In the genomic region with DNA sequence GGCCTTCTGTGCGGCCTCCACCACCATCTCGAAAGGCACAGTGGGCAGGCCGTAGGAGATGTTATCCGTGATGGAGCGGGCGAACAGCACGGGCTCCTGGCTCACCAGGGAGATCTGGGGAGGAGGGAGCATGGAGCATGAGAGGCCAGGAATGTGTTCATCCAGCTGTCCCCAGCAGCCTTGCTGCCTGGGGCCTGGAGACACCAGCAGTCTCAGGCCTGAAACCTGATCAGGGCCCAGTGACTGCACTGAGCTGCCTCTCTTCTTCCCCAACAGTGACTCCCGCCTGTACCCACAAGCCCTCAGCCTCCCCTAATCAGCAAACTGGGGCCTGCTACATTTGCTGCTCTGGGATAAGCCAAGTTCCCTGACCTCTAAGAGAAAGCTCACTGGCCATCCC, we compare ENCODE assay signal across 1 cellular context.
TF ChIP-seq lines count a peak whose summit lies in the region.

No MANE protein-coding gene starts in this region.

TF ChIP-seq in GM12891, 5 proteins besides CTCF, POLR2A, EP300 and RAD21:
- TF ChIP-seq PAX5 (IDR thresholded peaks at IDR 0.05; ENCODE audit: insufficient read depth, low read length, severe bottlenecking), result no peak
